ENCODE assay signal across 20 cellular contexts in the genomic region with DNA sequence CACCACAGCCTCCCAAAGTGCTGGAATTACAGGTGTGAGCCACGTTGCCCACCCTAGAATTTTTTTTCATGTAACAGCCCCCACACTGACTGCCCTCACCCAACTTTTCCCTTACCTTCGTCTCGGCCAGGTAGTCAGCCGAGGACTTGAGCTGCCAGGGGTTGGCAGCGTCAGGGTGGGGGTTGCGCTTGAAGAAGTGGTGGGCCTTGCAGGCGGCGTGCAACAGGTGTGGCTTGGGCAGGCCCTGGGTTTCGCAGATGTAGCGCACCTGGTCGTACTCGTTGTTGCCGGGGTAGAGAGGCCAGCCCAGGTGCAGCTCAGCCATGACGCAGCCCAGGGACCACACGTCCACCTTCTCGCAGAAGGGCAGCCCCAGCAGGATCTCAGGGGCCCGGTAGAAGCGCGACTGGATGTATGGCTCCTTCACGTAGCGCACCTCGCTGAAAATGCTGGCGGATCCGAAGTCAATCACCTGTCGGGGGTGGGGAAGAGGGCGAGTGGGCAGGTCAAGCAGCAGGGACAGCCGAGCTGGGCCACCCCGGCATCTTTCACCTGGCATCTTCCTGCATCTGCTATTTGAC. TPM values are rescaled to one million over a fixed set of nuclear protein-coding genes. Genes with fewer than 3 reads are reported as not detected.
"Had no signal": no experiment of that assay in that cellular context is flagged by ENCODE, and none has a peak within 500 bp of the region (broad histone marks: within the 10 kb centered on the region; RNA-seq: fewer than 3 reads in every experiment).

No MANE protein-coding gene starts in this region.

- H3K4me1 Mint-ChIP-seq: natural killer cell, neural crest cell had no signal

- H3K27me3 Mint-ChIP-seq: progenitor cell of endocrine pancreas, type B pancreatic cell had no signal

- H3K9me3 Mint-ChIP-seq: natural killer cell, neural crest cell, type B pancreatic cell had no signal

- H3K36me3 Mint-ChIP-seq: natural killer cell, type B pancreatic cell had no signal

- ATAC-seq: gastroesophageal sphincter, left lobe of liver, mucosa of descending colon, natural killer cell, pancreas, right cardiac atrium had no signal

- H3K27ac Mint-ChIP-seq: natural killer cell, progenitor cell of endocrine pancreas, type B pancreatic cell had no signal

- H3K4me3 Mint-ChIP-seq: natural killer cell, neural crest cell, type B pancreatic cell had no signal

- DNase-seq: effector memory CD4-positive, alpha-beta T cell; esophagus squamous epithelium; foreskin fibroblast; glutamatergic neuron; islet precursor cell; mammary epithelial cell; mucosa of descending colon; natural killer cell; nucleus accumbens; pancreas; small intestine; stimulated activated CD4-positive, alpha-beta T cell treated with anti-CD3 and anti-CD28 coated beads, Interleukin-12 subunit alpha, Interleukin-12 subunit beta, amount 100 ng/mL, for 4 hours; stimulated activated naive CD4-positive, alpha-beta T cell had no signal

RNA-seq across cellular contexts. Expression of a gene that starts 6.2 kb away (rescaled TPM):
- total RNA-seq: epithelial cell of proximal tubule, left lobe of liver, progenitor cell of endocrine pancreas had no signal
